ENCODE assay signal across 1 cellular context in the genomic region with DNA sequence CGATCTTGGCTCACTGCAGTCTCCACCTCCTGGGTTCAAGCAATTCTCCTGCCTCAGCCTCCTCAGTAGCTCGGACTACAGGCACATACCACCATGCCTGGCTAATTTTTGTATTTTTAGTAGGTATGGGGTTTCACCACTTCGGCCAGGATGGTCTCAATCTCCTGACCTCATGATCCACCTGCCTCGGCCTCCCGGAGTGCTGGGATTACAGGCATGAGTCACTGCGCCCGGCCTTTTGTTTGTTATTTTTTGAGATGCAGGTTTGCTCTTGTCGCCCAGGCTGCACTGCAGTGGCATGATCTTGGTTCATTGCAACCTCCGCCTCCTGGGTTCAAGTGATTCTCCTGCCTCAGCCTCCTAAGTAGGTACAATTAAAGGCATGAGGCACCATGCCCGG. TPM values are rescaled to one million over a fixed set of nuclear protein-coding genes. Genes with fewer than 3 reads are reported as not detected.
"Had no signal": no experiment of that assay in that cellular context is flagged by ENCODE, and none has a peak within 500 bp of the region (broad histone marks: within the 10 kb centered on the region; RNA-seq: fewer than 3 reads in every experiment).

No MANE protein-coding gene starts in this region.

RNA-seq across cellular contexts. Expression of a gene that starts 47.4 kb away (rescaled TPM):
- total RNA-seq: natural killer cell treated with Interleukin-12 subunit alpha and Interleukin-12 subunit beta and Interleukin-15 and Interleukin-18, amount 100 ng/mL, for 72 hours had no signal
